In the genomic region with DNA sequence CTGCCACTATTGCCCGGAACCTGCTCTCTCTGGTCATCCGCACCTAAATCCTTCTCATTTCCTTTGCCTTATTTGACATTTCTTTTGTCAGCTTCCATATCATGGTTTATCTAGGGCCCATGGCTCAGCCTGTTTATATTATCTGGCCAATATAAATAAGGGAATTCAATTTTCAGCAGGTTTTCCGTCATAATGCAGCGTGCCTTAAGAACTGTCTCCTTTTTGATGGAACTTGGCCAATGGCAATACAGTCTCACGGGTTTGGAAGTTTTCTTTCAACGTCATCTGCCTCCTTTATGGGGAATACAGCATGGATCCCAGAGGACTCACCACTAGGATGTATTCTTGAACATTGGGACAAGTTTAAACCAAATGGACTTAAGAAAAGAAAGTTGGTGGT, we compare ENCODE assay signal across 20 cellular contexts.
"Had no signal": no experiment of that assay in that cellular context is flagged by ENCODE, and none has a peak within 500 bp of the region (broad histone marks: within the 10 kb centered on the region; RNA-seq: fewer than 3 reads in every experiment).

No MANE protein-coding gene starts in this region.

- H3K36me3 ChIP-seq: adrenal gland, ascending aorta, cardiac muscle cell, ovary, suprapubic skin, tibial artery had no signal

- H3K27me3 ChIP-seq: adrenal gland, ascending aorta, cardiac muscle cell, ovary, suprapubic skin, tibial artery had no signal

- H3K27ac ChIP-seq: ascending aorta, cardiac muscle cell, ovary, suprapubic skin, tibial artery had no signal

- ATAC-seq: activated T-cell treated with anti-CD3 and anti-CD28 coated beads, Interleukin-2, amount 50 U/mL, for 72 hours; naive thymus-derived CD4-positive, alpha-beta T cell had no signal

- H3K4me1 ChIP-seq: adrenal gland, ascending aorta, suprapubic skin, tibial artery had no signal

- H3K4me3 ChIP-seq: adrenal gland, ascending aorta, cardiac muscle cell, ovary, suprapubic skin, tibial artery had no signal

- H3K9me3 ChIP-seq: adrenal gland, ascending aorta, ovary, suprapubic skin, tibial artery had no signal

- FAIRE-seq: islet of Langerhans had no signal

- DNase-seq: activated CD4-positive, alpha-beta T cell treated with anti-CD3 and anti-CD28 coated beads for 4 hours; activated CD4-positive, alpha-beta T cell treated with anti-CD3 and anti-CD28 coated beads, Interleukin-2, amount 50 U/mL, for 4 hours; activated CD4-positive, CD25-positive, alpha-beta regulatory T cell; activated naive CD4-positive, alpha-beta T cell; activated naive CD8-positive, alpha-beta T cell treated with anti-CD3 and anti-CD28 coated beads for 36 hours; activated T-cell treated with anti-CD3 and anti-CD28 coated beads for 4 hours; activated T-cell treated with anti-CD3 and anti-CD28 coated beads, Interleukin-2, amount 50 U/mL, for 72 hours; adrenal gland; effector CD4-positive, alpha-beta T cell; midbrain; naive thymus-derived CD4-positive, alpha-beta T cell; ovary; stimulated activated CD4-positive, alpha-beta T cell treated with anti-CD3 and anti-CD28 coated beads, Interleukin-15, amount 100 ng/mL, for 24 hours; stimulated activated CD4-positive, alpha-beta T cell treated with anti-CD3 and anti-CD28 coated beads, Interleukin-2, amount 100 ng/mL, for 24 hours; stimulated activated naive CD4-positive, alpha-beta T cell; tibial artery had no signal
